In the genomic region with DNA sequence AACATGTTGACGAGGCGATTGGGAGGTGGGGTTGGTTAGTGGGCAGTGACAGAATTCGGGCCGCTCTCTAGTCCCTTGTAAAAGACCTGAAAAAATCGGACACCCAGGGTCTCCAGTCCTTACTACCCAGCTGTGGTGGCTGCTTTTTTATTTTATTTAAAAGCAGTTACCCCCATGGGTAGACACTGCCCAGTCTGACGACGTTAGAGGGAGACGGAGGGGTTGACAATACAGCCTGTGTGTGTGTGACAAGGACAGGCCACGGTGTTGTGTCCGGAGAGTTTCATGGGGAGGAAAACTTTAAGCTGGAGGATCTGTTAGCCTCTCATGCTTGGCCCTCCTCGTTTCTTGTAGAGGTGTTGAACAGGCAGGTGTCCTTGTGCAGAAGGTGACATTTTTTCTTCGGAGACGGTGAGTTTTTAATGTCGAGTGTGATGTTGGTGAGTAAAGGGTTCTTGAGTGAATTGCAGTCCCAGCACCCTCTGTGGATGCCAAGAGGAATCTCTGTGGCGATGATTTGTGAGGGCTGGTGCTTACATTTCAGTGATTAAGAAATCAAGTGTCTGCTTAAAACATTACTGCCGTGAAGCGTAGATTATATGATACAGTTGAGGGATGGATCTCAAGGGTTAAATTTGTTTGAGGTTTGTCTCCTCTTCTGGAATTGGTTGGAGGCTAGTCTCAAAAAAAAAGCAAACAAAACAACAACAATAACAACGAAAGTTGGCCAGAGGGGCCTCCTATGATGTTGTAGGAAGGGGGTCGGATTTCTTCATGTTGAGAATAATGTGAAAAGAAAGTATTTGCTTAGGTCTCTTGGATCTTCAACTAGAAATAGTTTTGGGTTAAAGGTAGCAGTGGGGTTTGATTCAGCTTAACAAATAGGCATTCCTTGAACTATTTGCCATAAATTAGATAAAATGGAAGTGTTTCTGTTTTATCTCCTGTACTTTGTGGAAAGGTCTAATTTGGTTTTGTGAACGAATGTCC, we compare ENCODE assay signal across 8 cellular contexts. TPM values are rescaled to one million over a fixed set of nuclear protein-coding genes. Genes with fewer than 3 reads are reported as not detected.
DNase-seq lines count a peak whose midpoint lies in the region; ATAC-seq and TF ChIP-seq lines count a peak whose summit lies in the region.

No MANE protein-coding gene starts in this region.

- H3K4me2 ChIP-seq in GM23338: peak overlapping the region; percentile 91

- peaks cover 33% of the 10 kb centered on the region for H3K4me1 ChIP-seq in GM23338 (ENCODE audit: insufficient read depth)

- peak overlapping the region; percentile 70; the same call in 1 of the 2 replicates for H2AFZ ChIP-seq in GM23338

- no peaks in the 10 kb centered on the region; the same call in 2 of the 3 replicates for H3K36me3 Mint-ChIP-seq in GM23338 (ENCODE audit: low read depth)

- no peak overlapping the region for H3K27ac ChIP-seq in GM23338 (ENCODE audit: low read depth)

- H3F3A ChIP-seq in GM23338 (replicated peaks; ENCODE audit: low read depth): no peaks in the 10 kb centered on the region

- DNase-seq in AG09309 (ENCODE audit: low read depth): no peak
- peak; percentile 51 for DNase-seq in GM23338 (ENCODE audit: low spot score)
- DNase-seq in fibroblast of villous mesenchyme (ENCODE audit: low read depth): peak; percentile 53
- peak; percentile 5 for DNase-seq in occipital lobe (lab: John Stamatoyannopoulos, UW)
- no peak for DNase-seq in NCI-H774 (lab: John Stamatoyannopoulos, UW)
- no peak for DNase-seq in SHP77 treated with DMSO at 0.1 percent for 48 hours (lab: John Stamatoyannopoulos, UW)
- no peak for DNase-seq in SIG-M5 treated with dmso at 0.1 percent for 504 hours (lab: John Stamatoyannopoulos, UW; ENCODE audit: unreplicated experiment)

- TF ChIP-seq CTCF in AG09309 (IDR thresholded peaks at IDR 0.05; ENCODE audit: control insufficient read depth, insufficient read depth, low read depth, low read length, missing control alignments) (no peak), GM23338 (conservative IDR thresholded peaks at IDR 0.05; ENCODE audit: low read depth in 2 of 2) (no peak), WI38 (IDR thresholded peaks at IDR 0.05; ENCODE audit: low read depth, low read length) (no peak), fibroblast of villous mesenchyme (IDR thresholded peaks at IDR 0.05; ENCODE audit: insufficient read depth, low read depth, low read length) (no peak)

- H3K4me1 Mint-ChIP-seq in GM23338: peaks cover 42% of the 10 kb centered on the region

- no peaks in the 10 kb centered on the region for H3K9me2 ChIP-seq in GM23338 (ENCODE audit: insufficient read depth)

- peaks cover 21% of the 10 kb centered on the region for H3K27me3 Mint-ChIP-seq in GM23338 (ENCODE audit: insufficient read depth, low read depth, poor library complexity)

- no peaks in the 10 kb centered on the region for H3K9me3 Mint-ChIP-seq in GM23338

- no peak overlapping the region for H3K27ac Mint-ChIP-seq in GM23338

- no peak for ATAC-seq in GM23338

- peak overlapping the region; percentile 86 for H3K4me3 Mint-ChIP-seq in GM23338

- H3K27me3 ChIP-seq in GM23338 (ENCODE audit: insufficient read depth): peaks cover 19% of the 10 kb centered on the region

- 0 out of 2 replicates have a peak, but pooled peaks cover 3% of the 10 kb centered on the region for H4K20me1 ChIP-seq in GM23338 (replicated peaks; ENCODE audit: insufficient read depth)

- no peaks in the 10 kb centered on the region for H3K36me3 ChIP-seq in GM23338 (ENCODE audit: insufficient read depth)

- H3K4me3 ChIP-seq in AG09309 (ENCODE audit: control insufficient read depth, low read depth, low read length): peak overlapping the region; percentile 79
- H3K4me3 ChIP-seq in GM23338: peak overlapping the region; percentile 80
- H3K4me3 ChIP-seq in WI38 (ENCODE audit: low read depth, low read length): peak overlapping the region; percentile 76
- H3K4me3 ChIP-seq in fibroblast of villous mesenchyme (ENCODE audit: low read depth, low read length): peak overlapping the region; percentile 86

- H3K79me2 ChIP-seq in GM23338 (replicated peaks; ENCODE audit: insufficient read depth): peaks cover 42% of the 10 kb centered on the region

TF ChIP-seq in GM23338, 12 proteins besides CTCF, POLR2A, EP300 and RAD21 (continues in another document):
- TF ChIP-seq JUNB (IDR thresholded peaks at IDR 0.05; ENCODE audit: unreplicated experiment) (no peak), ZNF114 (CRISPR knock-in tag; IDR thresholded peaks at IDR 0.05) (no peak), STAT1 (IDR thresholded peaks at IDR 0.05; ENCODE audit: unreplicated experiment) (no peak), EZH2 (IDR thresholded peaks at IDR 0.05; ENCODE audit: low read depth, unreplicated experiment) (no peak), EZH2phosphoT487 (IDR thresholded peaks at IDR 0.05; ENCODE audit: unreplicated experiment) (no peak), NANOG (IDR thresholded peaks at IDR 0.05; ENCODE audit: borderline replicate concordance) (no peak), POLR2AphosphoS5 (IDR thresholded peaks at IDR 0.05; ENCODE audit: low read depth) (no peak), ZNF331 (CRISPR knock-in tag; IDR thresholded peaks at IDR 0.05; ENCODE audit: low read depth) (no peak), CREB1 (CRISPR knock-in tag; IDR thresholded peaks at IDR 0.05; ENCODE audit: low read depth) (no peak)
- TF ChIP-seq, protein P1, sequence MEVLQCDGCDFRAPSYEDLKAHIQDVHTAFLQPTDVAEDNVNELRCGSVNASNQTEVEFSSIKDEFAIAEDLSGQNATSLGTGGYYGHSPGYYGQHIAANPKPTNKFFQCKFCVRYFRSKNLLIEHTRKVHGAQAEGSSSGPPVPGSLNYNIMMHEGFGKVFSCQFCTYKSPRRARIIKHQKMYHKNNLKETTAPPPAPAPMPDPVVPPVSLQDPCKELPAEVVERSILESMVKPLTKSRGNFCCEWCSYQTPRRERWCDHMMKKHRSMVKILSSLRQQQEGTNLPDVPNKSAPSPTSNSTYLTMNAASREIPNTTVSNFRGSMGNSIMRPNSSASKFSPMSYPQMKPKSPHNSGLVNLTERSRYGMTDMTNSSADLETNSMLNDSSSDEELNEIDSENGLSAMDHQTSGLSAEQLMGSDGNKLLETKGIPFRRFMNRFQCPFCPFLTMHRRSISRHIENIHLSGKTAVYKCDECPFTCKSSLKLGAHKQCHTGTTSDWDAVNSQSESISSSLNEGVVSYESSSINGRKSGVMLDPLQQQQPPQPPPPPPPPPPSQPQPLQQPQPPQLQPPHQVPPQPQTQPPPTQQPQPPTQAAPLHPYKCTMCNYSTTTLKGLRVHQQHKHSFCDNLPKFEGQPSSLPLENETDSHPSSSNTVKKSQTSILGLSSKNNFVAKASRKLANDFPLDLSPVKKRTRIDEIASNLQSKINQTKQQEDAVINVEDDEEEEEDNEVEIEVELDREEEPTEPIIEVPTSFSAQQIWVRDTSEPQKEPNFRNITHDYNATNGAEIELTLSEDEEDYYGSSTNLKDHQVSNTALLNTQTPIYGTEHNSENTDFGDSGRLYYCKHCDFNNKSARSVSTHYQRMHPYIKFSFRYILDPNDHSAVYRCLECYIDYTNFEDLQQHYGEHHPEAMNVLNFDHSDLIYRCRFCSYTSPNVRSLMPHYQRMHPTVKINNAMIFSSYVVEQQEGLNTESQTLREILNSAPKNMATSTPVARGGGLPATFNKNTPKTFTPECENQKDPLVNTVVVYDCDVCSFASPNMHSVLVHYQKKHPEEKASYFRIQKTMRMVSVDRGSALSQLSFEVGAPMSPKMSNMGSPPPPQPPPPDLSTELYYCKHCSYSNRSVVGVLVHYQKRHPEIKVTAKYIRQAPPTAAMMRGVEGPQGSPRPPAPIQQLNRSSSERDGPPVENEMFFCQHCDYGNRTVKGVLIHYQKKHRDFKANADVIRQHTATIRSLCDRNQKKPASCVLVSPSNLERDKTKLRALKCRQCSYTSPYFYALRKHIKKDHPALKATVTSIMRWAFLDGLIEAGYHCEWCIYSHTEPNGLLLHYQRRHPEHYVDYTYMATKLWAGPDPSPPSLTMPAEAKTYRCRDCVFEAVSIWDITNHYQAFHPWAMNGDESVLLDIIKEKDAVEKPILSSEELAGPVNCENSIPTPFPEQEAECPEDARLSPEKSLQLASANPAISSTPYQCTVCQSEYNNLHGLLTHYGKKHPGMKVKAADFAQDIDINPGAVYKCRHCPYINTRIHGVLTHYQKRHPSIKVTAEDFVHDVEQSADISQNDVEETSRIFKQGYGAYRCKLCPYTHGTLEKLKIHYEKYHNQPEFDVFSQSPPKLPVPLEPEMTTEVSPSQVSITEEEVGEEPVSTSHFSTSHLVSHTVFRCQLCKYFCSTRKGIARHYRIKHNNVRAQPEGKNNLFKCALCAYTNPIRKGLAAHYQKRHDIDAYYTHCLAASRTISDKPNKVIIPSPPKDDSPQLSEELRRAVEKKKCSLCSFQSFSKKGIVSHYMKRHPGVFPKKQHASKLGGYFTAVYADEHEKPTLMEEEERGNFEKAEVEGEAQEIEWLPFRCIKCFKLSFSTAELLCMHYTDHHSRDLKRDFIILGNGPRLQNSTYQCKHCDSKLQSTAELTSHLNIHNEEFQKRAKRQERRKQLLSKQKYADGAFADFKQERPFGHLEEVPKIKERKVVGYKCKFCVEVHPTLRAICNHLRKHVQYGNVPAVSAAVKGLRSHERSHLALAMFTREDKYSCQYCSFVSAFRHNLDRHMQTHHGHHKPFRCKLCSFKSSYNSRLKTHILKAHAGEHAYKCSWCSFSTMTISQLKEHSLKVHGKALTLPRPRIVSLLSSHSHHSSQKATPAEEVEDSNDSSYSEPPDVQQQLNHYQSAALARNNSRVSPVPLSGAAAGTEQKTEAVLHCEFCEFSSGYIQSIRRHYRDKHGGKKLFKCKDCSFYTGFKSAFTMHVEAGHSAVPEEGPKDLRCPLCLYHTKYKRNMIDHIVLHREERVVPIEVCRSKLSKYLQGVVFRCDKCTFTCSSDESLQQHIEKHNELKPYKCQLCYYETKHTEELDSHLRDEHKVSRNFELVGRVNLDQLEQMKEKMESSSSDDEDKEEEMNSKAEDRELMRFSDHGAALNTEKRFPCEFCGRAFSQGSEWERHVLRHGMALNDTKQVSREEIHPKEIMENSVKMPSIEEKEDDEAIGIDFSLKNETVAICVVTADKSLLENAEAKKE (CRISPR knock-in tag; IDR thresholded peaks at IDR 0.05): no peak
- TF ChIP-seq, protein P2, sequence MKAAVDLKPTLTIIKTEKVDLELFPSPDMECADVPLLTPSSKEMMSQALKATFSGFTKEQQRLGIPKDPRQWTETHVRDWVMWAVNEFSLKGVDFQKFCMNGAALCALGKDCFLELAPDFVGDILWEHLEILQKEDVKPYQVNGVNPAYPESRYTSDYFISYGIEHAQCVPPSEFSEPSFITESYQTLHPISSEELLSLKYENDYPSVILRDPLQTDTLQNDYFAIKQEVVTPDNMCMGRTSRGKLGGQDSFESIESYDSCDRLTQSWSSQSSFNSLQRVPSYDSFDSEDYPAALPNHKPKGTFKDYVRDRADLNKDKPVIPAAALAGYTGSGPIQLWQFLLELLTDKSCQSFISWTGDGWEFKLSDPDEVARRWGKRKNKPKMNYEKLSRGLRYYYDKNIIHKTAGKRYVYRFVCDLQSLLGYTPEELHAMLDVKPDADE (IDR thresholded peaks at IDR 0.05): no peak

RNA-seq across cellular contexts. Expression of gene NCOA1, which starts 1.5 kb away (rescaled TPM):
- 13.1 and 15.1 TPM in 2 replicates for total RNA-seq in GM23338 (2014; rRNA removed; shearing (Covaris generic))
- 6.4 and 7.1 TPM in 2 replicates for polyA plus RNA-seq in GM23338 (2016; fragmentation: Nextera tagmentation; extraction: Ambion mirVana)
- total RNA-seq in fibroblast of villous mesenchyme: 17.4 and 19.0 TPM in 2 replicates
- 148 TPM for total RNA-seq in occipital lobe

Comparison
In these comparisons a context has a peak if more than half of its experiments do, and no peak if none do; other contexts are left out.
1. DNase-seq: peak in GM23338 (single experiment), fibroblast of villous mesenchyme (single experiment) and occipital lobe (single experiment); none in AG09309 (single experiment), NCI-H774 (single experiment), SHP77 treated with DMSO at 0.1 percent for 48 hours (single experiment) and SIG-M5 treated with dmso at 0.1 percent for 504 hours (single experiment).
2. Peak in every context shown above with its lines, with median percentiles within 50 percentile points of each other: H3K4me3 ChIP-seq.